8 cellular contexts compared by ENCODE assay signal in the genomic region with DNA sequence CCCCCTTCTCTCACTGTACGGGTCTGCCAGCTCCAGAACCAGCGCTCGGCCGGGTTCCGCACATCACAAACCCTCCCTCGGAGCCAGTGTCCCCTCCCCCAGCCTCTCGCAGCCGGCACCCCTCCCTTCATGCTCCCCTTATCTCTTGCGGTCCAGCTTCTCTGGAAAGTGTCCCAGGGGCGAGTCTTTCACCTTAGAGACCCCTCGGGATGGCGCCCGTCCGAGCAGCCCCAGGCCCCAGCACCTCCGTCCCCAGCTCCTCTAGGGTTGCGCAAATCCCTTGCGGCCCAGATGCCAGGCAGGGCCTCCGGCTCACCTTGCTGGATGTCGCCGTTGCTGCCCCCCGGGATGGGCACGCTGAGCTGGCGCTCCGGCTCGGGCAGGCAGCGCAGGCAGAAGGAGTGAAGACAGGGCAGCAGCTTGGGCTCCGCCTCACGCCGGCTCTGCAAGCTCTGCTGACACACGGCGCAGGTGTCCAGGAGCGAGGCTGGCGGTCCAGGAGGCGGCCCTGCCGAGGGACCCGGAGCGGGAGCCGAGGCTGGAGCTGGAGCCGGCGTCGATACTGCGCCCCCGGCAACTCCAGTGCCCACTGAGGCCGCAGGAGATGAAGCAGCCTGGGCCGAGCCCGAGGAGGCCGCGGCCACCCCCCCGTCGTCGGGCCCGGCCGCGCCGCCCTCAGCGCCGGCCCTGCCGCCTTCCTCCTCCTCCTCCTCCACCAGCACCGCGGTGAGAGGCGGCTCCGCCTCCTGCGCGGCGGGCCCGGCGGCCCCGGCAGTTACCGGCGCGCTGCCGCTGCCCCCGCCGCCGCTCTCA. TPM values are rescaled to one million over a fixed set of nuclear protein-coding genes. Genes with fewer than 3 reads are reported as not detected.
A peak's percentile ranks its signal among the peaks of the same experiment; 100 is the strongest.
DNase-seq lines count a peak whose midpoint lies in the region; ATAC-seq lines count a peak whose summit lies in the region.

No MANE protein-coding gene starts in this region.

- ATAC-seq in HG02678 (IDR thresholded peaks at IDR 0.05; ENCODE audit: unreplicated experiment): peak; percentile 58

- H3K9me3 ChIP-seq in endocrine pancreas (ENCODE audit: control insufficient read depth, low read length): no peaks in the 10 kb centered on the region
- no peaks in the 10 kb centered on the region for H3K9me3 ChIP-seq in mononuclear cell (ENCODE audit: low read depth, low read length)

- H3K4me3 ChIP-seq in endocrine pancreas (ENCODE audit: control insufficient read depth, insufficient read depth, low read length) (peak overlapping the region; percentile 89), mononuclear cell (ENCODE audit: low read length) (peak overlapping the region; percentile 99)

- H3K27me3 ChIP-seq in endocrine pancreas (ENCODE audit: control insufficient read depth, insufficient read depth, low read length) (no peaks in the 10 kb centered on the region), mononuclear cell (ENCODE audit: insufficient read depth, low read length) (no peaks in the 10 kb centered on the region)

- H3K36me3 ChIP-seq in endocrine pancreas (ENCODE audit: control insufficient read depth, insufficient read depth, low read length): no peaks in the 10 kb centered on the region

- peak overlapping the region; percentile 78 for H3K9ac ChIP-seq in endocrine pancreas (ENCODE audit: control insufficient read depth, insufficient read depth, low read length)

- peaks cover 5% of the 10 kb centered on the region for H3K4me1 ChIP-seq in endocrine pancreas (ENCODE audit: control insufficient read depth, insufficient read depth, low read length)
- peaks cover 42% of the 10 kb centered on the region for H3K4me1 ChIP-seq in mononuclear cell (ENCODE audit: insufficient read depth, low read length)

- peak; percentile 6 to 28 for DNase-seq in NCI-H2081 (lab: John Stamatoyannopoulos, UW)
- no peak for DNase-seq in NCI-H2081 treated with DMSO at 0.1 percent for 48 hours (lab: John Stamatoyannopoulos, UW)
- peak; percentile 8 for DNase-seq in NCI-H1092 (lab: John Stamatoyannopoulos, UW)
- DNase-seq in activated CD4-positive, alpha-beta T cell treated with anti-CD3 and anti-CD28 coated beads, Interleukin-2, amount 50 U/mL, for 24 hours (ENCODE audit: low read depth in 1 of 2, low spot score in 1 of 2): peak; percentile 15 to 22
- peak; percentile 34 to 69 (median 52) for DNase-seq in stimulated activated naive CD4-positive, alpha-beta T cell (lab: John Stamatoyannopoulos, UW)

RNA-seq across cellular contexts. Expression of a gene that starts 0.6 kb away (rescaled TPM):
- total RNA-seq in mononuclear cell: 66.4 TPM
